ENCODE assay signal across 19 cellular contexts in genomic region chr2:16022548-16023240, GRCh38.
"Had no signal": no experiment of that assay in that cellular context is flagged by ENCODE, and none has a peak within 500 bp of the region (broad histone marks: within the 10 kb centered on the region; RNA-seq: fewer than 3 reads in every experiment).

No MANE protein-coding gene starts in this region.

- H3K4me3 ChIP-seq: SJSA1 had no signal

- H3K27ac ChIP-seq: SJSA1, VCaP had no signal

- H3K9me3 ChIP-seq: SJSA1 had no signal

- H3K36me3 ChIP-seq: SJSA1 had no signal

- ATAC-seq: activated CD4-positive, CD25-positive, alpha-beta regulatory T cell treated with anti-CD3 and anti-CD28 coated beads, Interleukin-2, amount 50 U/mL, for 24 hours; activated CD8-positive, alpha-beta T cell treated with anti-CD3 and anti-CD28 coated beads for 36 hours; PC-3 had no signal

- H3K27ac Mint-ChIP-seq: activated CD8-positive, alpha-beta T cell treated with anti-CD3 and anti-CD28 coated beads for 36 hours; activated naive CD8-positive, alpha-beta T cell treated with anti-CD3 and anti-CD28 coated beads, Interleukin-2, amount 10 ng/mL, durations not matched to agents 7 days and 5 days; T-helper 1 cell treated with Interleukin-12 subunit alpha and Interleukin-12 subunit beta and Interleukin-4 antibody, amounts not matched to agents 30 μg/mL and 1 μg/mL, for 36 hours had no signal

- H3K4me1 Mint-ChIP-seq: activated naive CD8-positive, alpha-beta T cell treated with anti-CD3 and anti-CD28 coated beads, Interleukin-2, amount 10 ng/mL, durations not matched to agents 7 days and 5 days had no signal

- DNase-seq: activated CD4-positive, alpha-beta T cell treated with anti-CD3 and anti-CD28 coated beads for 4 hours; activated CD8-positive, alpha-beta memory T cell treated with anti-CD3 and anti-CD28 coated beads, Interleukin-2, amount 50 U/mL, for 4 hours; activated CD8-positive, alpha-beta T cell treated with anti-CD3 and anti-CD28 coated beads for 36 hours; activated naive CD4-positive, alpha-beta T cell treated with anti-CD3 and anti-CD28 coated beads, Interleukin-2, amount 50 U/mL, for 16 hours; activated naive CD8-positive, alpha-beta T cell treated with anti-CD3 and anti-CD28 coated beads, Interleukin-2, amount 10 ng/mL, durations not matched to agents 7 days and 5 days; activated T-cell treated with anti-CD3 and anti-CD28 coated beads, Interleukin-2, amount 50 U/mL, for 1 hour; aorta; central memory CD4-positive, alpha-beta T cell; KBM-7; NCI-H1105; NCI-H1436; NCI-H2081 treated with DMSO at 0.1 percent for 48 hours; NCI-H446; PC-3; SHP77 had no signal

- H3K4me1 ChIP-seq: SJSA1 had no signal

- H3K27me3 ChIP-seq: SJSA1 had no signal

- H3K9me3 Mint-ChIP-seq: activated CD8-positive, alpha-beta T cell treated with anti-CD3 and anti-CD28 coated beads for 36 hours; activated naive CD8-positive, alpha-beta T cell treated with anti-CD3 and anti-CD28 coated beads, Interleukin-2, amount 10 ng/mL, durations not matched to agents 7 days and 5 days; T-helper 1 cell treated with Interleukin-12 subunit alpha and Interleukin-12 subunit beta and Interleukin-4 antibody, amounts not matched to agents 30 μg/mL and 1 μg/mL, for 36 hours had no signal

- H3K36me3 Mint-ChIP-seq: activated naive CD8-positive, alpha-beta T cell treated with anti-CD3 and anti-CD28 coated beads, Interleukin-2, amount 10 ng/mL, durations not matched to agents 7 days and 5 days had no signal

- H3K4me3 Mint-ChIP-seq: activated CD8-positive, alpha-beta T cell treated with anti-CD3 and anti-CD28 coated beads for 36 hours; activated naive CD8-positive, alpha-beta T cell treated with anti-CD3 and anti-CD28 coated beads, Interleukin-2, amount 10 ng/mL, durations not matched to agents 7 days and 5 days; T-helper 1 cell treated with Interleukin-12 subunit alpha and Interleukin-12 subunit beta and Interleukin-4 antibody, amounts not matched to agents 30 μg/mL and 1 μg/mL, for 36 hours had no signal
